1 cellular context compared by ENCODE assay signal in the genomic region with DNA sequence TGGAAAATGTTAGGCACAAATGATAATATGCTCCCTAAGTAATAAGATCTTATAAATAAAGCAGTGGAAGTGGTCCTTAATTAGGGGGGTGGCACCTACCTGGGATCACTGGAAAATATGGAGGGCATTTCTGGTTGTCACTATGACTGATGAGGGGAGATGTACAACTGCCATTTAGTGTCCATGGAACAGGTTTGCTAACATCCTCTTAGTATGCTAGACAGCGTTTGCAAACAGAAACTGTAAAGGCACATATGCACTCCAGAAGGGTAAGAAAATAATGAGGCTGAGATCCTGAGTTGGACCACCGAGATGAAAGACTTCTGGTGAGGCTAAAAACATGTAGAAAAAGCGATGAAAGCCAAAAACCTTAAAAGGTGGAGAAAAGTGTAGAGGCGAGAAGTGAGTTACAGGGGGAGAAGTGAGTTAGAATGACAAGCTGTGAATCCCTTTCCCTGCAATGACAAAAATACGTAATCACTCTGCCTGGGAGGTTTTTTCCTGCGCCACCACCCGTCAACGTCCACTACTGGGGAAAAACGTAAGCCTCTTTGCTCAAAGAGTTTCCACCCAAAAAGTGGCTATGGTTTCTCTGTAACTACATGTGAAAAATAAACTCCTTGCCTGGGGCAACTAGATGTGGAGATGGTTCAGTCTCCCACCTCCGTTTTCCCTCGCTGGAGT.
TF ChIP-seq lines count a peak whose summit lies in the region.

No MANE protein-coding gene starts in this region.

TF ChIP-seq in liver, 16 proteins besides CTCF, POLR2A, EP300 and RAD21 (continued from another document):
- TF ChIP-seq, protein P1, sequence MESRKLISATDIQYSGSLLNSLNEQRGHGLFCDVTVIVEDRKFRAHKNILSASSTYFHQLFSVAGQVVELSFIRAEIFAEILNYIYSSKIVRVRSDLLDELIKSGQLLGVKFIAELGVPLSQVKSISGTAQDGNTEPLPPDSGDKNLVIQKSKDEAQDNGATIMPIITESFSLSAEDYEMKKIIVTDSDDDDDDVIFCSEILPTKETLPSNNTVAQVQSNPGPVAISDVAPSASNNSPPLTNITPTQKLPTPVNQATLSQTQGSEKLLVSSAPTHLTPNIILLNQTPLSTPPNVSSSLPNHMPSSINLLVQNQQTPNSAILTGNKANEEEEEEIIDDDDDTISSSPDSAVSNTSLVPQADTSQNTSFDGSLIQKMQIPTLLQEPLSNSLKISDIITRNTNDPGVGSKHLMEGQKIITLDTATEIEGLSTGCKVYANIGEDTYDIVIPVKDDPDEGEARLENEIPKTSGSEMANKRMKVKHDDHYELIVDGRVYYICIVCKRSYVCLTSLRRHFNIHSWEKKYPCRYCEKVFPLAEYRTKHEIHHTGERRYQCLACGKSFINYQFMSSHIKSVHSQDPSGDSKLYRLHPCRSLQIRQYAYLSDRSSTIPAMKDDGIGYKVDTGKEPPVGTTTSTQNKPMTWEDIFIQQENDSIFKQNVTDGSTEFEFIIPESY (IDR thresholded peaks at IDR 0.05): no peak
- TF ChIP-seq, protein P2, sequence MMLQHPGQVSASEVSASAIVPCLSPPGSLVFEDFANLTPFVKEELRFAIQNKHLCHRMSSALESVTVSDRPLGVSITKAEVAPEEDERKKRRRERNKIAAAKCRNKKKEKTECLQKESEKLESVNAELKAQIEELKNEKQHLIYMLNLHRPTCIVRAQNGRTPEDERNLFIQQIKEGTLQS (IDR thresholded peaks at IDR 0.05): no peak
- TF ChIP-seq YY1 (IDR thresholded peaks at IDR 0.05) (no peak), GABPA (IDR thresholded peaks at IDR 0.05 in 1 of 2, conservative IDR thresholded peaks at IDR 0.05 in 1 of 2) (no peak)
